Comparison of ENCODE assay signal across 1 cellular context in genomic region chr1:198117267-198117666, GRCh38.
TF ChIP-seq lines count a peak whose summit lies in the region.

No MANE protein-coding gene starts in this region.

TF ChIP-seq in WTC11, 78 proteins besides CTCF, POLR2A, EP300 and RAD21 (continued from another document):
- TF ChIP-seq, protein P1, sequence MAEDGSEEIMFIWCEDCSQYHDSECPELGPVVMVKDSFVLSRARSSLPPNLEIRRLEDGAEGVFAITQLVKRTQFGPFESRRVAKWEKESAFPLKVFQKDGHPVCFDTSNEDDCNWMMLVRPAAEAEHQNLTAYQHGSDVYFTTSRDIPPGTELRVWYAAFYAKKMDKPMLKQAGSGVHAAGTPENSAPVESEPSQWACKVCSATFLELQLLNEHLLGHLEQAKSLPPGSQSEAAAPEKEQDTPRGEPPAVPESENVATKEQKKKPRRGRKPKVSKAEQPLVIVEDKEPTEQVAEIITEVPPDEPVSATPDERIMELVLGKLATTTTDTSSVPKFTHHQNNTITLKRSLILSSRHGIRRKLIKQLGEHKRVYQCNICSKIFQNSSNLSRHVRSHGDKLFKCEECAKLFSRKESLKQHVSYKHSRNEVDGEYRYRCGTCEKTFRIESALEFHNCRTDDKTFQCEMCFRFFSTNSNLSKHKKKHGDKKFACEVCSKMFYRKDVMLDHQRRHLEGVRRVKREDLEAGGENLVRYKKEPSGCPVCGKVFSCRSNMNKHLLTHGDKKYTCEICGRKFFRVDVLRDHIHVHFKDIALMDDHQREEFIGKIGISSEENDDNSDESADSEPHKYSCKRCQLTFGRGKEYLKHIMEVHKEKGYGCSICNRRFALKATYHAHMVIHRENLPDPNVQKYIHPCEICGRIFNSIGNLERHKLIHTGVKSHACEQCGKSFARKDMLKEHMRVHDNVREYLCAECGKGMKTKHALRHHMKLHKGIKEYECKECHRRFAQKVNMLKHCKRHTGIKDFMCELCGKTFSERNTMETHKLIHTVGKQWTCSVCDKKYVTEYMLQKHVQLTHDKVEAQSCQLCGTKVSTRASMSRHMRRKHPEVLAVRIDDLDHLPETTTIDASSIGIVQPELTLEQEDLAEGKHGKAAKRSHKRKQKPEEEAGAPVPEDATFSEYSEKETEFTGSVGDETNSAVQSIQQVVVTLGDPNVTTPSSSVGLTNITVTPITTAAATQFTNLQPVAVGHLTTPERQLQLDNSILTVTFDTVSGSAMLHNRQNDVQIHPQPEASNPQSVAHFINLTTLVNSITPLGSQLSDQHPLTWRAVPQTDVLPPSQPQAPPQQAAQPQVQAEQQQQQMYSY (CRISPR knock-in tag; IDR thresholded peaks at IDR 0.05), result no peak
- TF ChIP-seq SP1 (CRISPR knock-in tag; conservative IDR thresholded peaks at IDR 0.05) (no peak), IRF2 (CRISPR knock-in tag; IDR thresholded peaks at IDR 0.05; ENCODE audit: borderline replicate concordance, low read depth) (no peak), CBFB (CRISPR knock-in tag; IDR thresholded peaks at IDR 0.05; ENCODE audit: low read depth) (no peak), ZNF317 (CRISPR knock-in tag; IDR thresholded peaks at IDR 0.05; ENCODE audit: borderline replicate concordance, low read depth) (no peak), MYBL2 (CRISPR knock-in tag; IDR thresholded peaks at IDR 0.05) (no peak), ETV6 (CRISPR knock-in tag; IDR thresholded peaks at IDR 0.05) (no peak), NFYB (CRISPR knock-in tag; conservative IDR thresholded peaks at IDR 0.05; ENCODE audit: low read depth) (no peak)
